Comparison of ENCODE assay signal across 9 cellular contexts in the genomic region with DNA sequence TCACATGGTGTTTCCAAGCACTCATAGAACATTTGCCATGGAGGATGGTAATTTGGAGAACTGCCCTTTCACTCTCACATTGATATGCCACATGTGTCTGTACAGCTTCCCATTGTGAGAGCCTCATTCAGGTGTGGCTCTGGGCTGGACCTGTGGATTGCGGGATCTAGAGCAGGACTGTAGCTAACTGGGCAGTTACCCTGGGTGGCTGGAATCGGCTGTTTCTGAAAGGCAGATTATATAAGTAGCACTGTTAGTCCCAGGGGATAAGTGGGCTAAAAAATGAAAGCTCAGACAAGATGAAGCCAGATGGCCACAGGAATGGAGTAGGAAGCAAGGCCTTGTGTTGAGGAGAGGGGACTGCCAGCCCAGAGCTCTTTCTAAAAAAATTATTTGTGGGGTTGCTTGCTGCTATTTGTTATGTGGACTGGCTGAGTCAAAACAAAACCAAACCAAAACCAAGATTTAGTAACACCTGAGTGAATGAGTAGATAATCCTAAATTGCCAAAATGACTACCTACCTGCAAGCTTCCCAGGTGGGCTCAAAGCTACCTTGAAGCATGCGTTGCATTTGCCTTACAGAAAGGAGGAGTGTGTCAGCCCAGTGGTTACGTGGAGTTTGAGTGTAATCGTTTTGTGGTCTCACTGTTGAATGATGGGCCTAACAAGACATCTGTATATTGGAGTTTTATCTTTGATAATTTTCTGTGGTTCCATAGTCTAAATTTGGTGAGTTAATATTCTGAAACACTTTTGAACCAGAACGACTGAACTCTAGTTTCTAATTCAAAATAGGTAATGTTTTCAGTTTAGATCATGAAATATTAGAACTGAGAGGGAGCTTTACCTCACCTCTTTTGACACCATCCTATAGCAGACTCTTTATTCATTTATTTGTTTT. TPM values are rescaled to one million over a fixed set of nuclear protein-coding genes. Genes with fewer than 3 reads are reported as not detected.
DNase-seq lines count a peak whose midpoint lies in the region; ATAC-seq and TF ChIP-seq lines count a peak whose summit lies in the region.
"Had no signal": no experiment of that assay in that cellular context is flagged by ENCODE, and none has a peak within 500 bp of the region (broad histone marks: within the 10 kb centered on the region; RNA-seq: fewer than 3 reads in every experiment).

No MANE protein-coding gene starts in this region.

- ATAC-seq in HG02763 (IDR thresholded peaks at IDR 0.05; ENCODE audit: unreplicated experiment): peak; percentile 71
- peak; percentile 44 for ATAC-seq in aorta (ENCODE audit: low FRiP score)
- ATAC-seq: Right ventricle myocardium inferior had no signal

- intact Hi-C loops in left ventricle myocardium inferior (cut with micrococcal nuclease) (no loop called here), cardiac septum (cut with DNase I) (no loop called here), aorta (cut with DNase I) (no loop called here)

- H3K36me3 ChIP-seq in left ventricle myocardium inferior (peaks cover 43% of the 10 kb centered on the region), aorta (ENCODE audit: control insufficient read depth in 1 of 2, insufficient read depth in 2 of 2, low read length in 1 of 2) (peaks cover 0 to 4% of the 10 kb centered on the region in 2 donors)

- no peaks in the 10 kb centered on the region for H3K27me3 ChIP-seq in left ventricle myocardium inferior (ENCODE audit: low read depth)
- no peaks in the 10 kb centered on the region for H3K27me3 ChIP-seq in aorta (ENCODE audit: control insufficient read depth in 1 of 2, insufficient read depth in 2 of 2, low read length in 1 of 2)

- H3K4me3 ChIP-seq in left ventricle myocardium inferior (no peak overlapping the region), aorta (ENCODE audit: low read length in 2 of 2) (no peak overlapping the region)

- DNase-seq in left ventricle myocardium inferior: no peak
- no peak for DNase-seq in cardiac septum (ENCODE audit: low spot score)
- peak; percentile 7 for DNase-seq in NCI-H446 treated with DMSO at 0.1 percent for 48 hours (lab: John Stamatoyannopoulos, UW)
- DNase-seq in aorta: no peak
- no peak for DNase-seq in activated gamma-delta T cell (lab: John Stamatoyannopoulos, UW)
- no peak for DNase-seq in stimulated activated CD4-positive, alpha-beta T cell treated with anti-CD3 and anti-CD28 coated beads, Interleukin-2, amount 100 ng/mL, for 24 hours
- no peak for DNase-seq in NCI-H748 (lab: John Stamatoyannopoulos, UW; ENCODE audit: unreplicated experiment)

- 85% methylated on average over 6 of the region's 6 CpGs for WGBS in aorta, 2 donors

- H3K4me1 ChIP-seq in left ventricle myocardium inferior (peaks cover 9% of the 10 kb centered on the region), aorta (ENCODE audit: control insufficient read depth in 1 of 2, insufficient read depth in 2 of 2, low read length in 2 of 2) (no peaks in the 10 kb centered on the region)

- peak overlapping the region; percentile 18 for H3K27ac ChIP-seq in left ventricle myocardium inferior (replicated peaks)
- H3K27ac ChIP-seq in aorta (ENCODE audit: low read depth in 1 of 2, low read length in 2 of 2): no peak overlapping the region

- H3K9me3 ChIP-seq in left ventricle myocardium inferior (replicated peaks): no peaks in the 10 kb centered on the region
- no peaks in the 10 kb centered on the region for H3K9me3 ChIP-seq in aorta (ENCODE audit: control insufficient read depth, low read length)

- TF ChIP-seq CTCF in left ventricle myocardium inferior (IDR thresholded peaks at IDR 0.05; ENCODE audit: borderline replicate concordance): no peak

RNA-seq across cellular contexts. Expression of gene SDCCAG8, which starts 58.0 kb away (rescaled TPM):
- total RNA-seq in left ventricle myocardium inferior (21.4 TPM), cardiac septum (30.0 TPM), aorta (10 to 100 TPM; 39.4 to 93.4 TPM)
- polyA plus RNA-seq in aorta: 10 to 100 TPM; 23.2 to 24.9 TPM

RNA-seq across cellular contexts. Expression of gene CEP170, which starts 58.8 kb away (rescaled TPM):
- 51.3 TPM for total RNA-seq in left ventricle myocardium inferior
- 83.1 TPM for total RNA-seq in cardiac septum
- 100 to 1,000 TPM in 1 of 2 donors, 10 to 100 TPM in 1; 63.5 to 120 TPM for total RNA-seq in aorta
- polyA plus RNA-seq in aorta: 10 to 100 TPM; 12.9 to 13.7 TPM
